Comparison of ENCODE assay signal across 12 cellular contexts in genomic region chr3:58102976-58103447, GRCh38.
A peak's percentile ranks its signal among the peaks of the same experiment; 100 is the strongest.
DNase-seq lines count a peak whose midpoint lies in the region; ATAC-seq and TF ChIP-seq lines count a peak whose summit lies in the region.
"Had no signal": no experiment of that assay in that cellular context is flagged by ENCODE, and none has a peak within 500 bp of the region (broad histone marks: within the 10 kb centered on the region; RNA-seq: fewer than 3 reads in every experiment).

No MANE protein-coding gene starts in this region.

- H3F3A ChIP-seq in smooth muscle cell (ENCODE audit: low read depth) = no peaks in the 10 kb centered on the region

- intact Hi-C loops in cardiac septum (cut with DNase I) = no loop called here

- H3K4me1 ChIP-seq in H9 (ENCODE audit: insufficient read depth, low read length) = no peaks in the 10 kb centered on the region
- H3K4me1 ChIP-seq in esophagus (ENCODE audit: control insufficient read depth in 2 of 2, insufficient read depth in 2 of 2, low read length in 1 of 2) = peaks cover 0 to 17% of the 10 kb centered on the region in 2 donors
- peaks cover 4% of the 10 kb centered on the region for H3K4me1 ChIP-seq in mesenchymal stem cell (ENCODE audit: control insufficient read depth, insufficient read depth, low read depth, low read length)
- H3K4me1 ChIP-seq in smooth muscle cell (ENCODE audit: low read depth) = no peaks in the 10 kb centered on the region

- H3K4me3 ChIP-seq in esophagus (ENCODE audit: low read depth in 1 of 2, low read length in 2 of 2) (no peak overlapping the region), mesenchymal stem cell (ENCODE audit: insufficient read depth in 1 of 2, low read depth in 1 of 2, low read length in 2 of 2) (no peak overlapping the region), smooth muscle cell (no peak overlapping the region)

- H3K79me1 ChIP-seq in H9 (ENCODE audit: insufficient read depth, low read depth, low read length, poor library complexity, severe bottlenecking) = no peaks in the 10 kb centered on the region
- peaks cover 26% of the 10 kb centered on the region for H3K79me1 ChIP-seq in mesenchymal stem cell (replicated peaks; ENCODE audit: low read length, poor library complexity, severe bottlenecking)

- no peak overlapping the region for H3K4me3 Mint-ChIP-seq in H9
- H3K4me3 Mint-ChIP-seq: T-helper 1 cell treated with Interleukin-12 subunit alpha and Interleukin-12 subunit beta and Interleukin-4 antibody, amounts not matched to agents 30 μg/mL and 1 μg/mL, for 36 hours had no signal

- H3K27ac ChIP-seq in H9 (ENCODE audit: insufficient read length, low read depth, low read length) (no peak overlapping the region), esophagus (ENCODE audit: low read depth in 2 of 2, low read length in 1 of 2) (peak overlapping the region; percentile 82 to 83), mesenchymal stem cell (ENCODE audit: low read length, poor library complexity, severe bottlenecking) (peak overlapping the region; percentile 17), smooth muscle cell (ENCODE audit: low read depth) (peak overlapping the region; percentile 40)

- H2BK15ac ChIP-seq in H9 (ENCODE audit: low read depth, low read length) (no peak overlapping the region), mesenchymal stem cell (ENCODE audit: low read depth, poor library complexity, severe bottlenecking) (no peak overlapping the region)

- H3K23ac ChIP-seq in H9 (ENCODE audit: insufficient read length, low read depth, low read length) (no peak overlapping the region), mesenchymal stem cell (ENCODE audit: low read length in 2 of 2) (no peak overlapping the region)

- H4K20me1 ChIP-seq in H9 (ENCODE audit: control insufficient read depth, insufficient read depth, insufficient read length) (no peaks in the 10 kb centered on the region), smooth muscle cell (ENCODE audit: low read depth) (peaks cover 11% of the 10 kb centered on the region)

- H3K14ac ChIP-seq in H9 (ENCODE audit: insufficient read depth, low read length) (no peak overlapping the region), mesenchymal stem cell (ENCODE audit: low read length in 2 of 2) (no peak overlapping the region)

- H3K27me3 ChIP-seq in H9 (ENCODE audit: insufficient read depth, low read length) = no peaks in the 10 kb centered on the region
- H3K27me3 ChIP-seq in esophagus (ENCODE audit: control insufficient read depth in 1 of 2, insufficient read depth in 2 of 2, low read length in 2 of 2) = no peaks in the 10 kb centered on the region
- H3K27me3 ChIP-seq in mesenchymal stem cell (ENCODE audit: control insufficient read depth in 1 of 2, insufficient read depth in 1 of 2, low read length in 2 of 2) = no peaks in the 10 kb centered on the region
- no peaks in the 10 kb centered on the region for H3K27me3 ChIP-seq in smooth muscle cell (ENCODE audit: low read depth)

- H3K4ac ChIP-seq in H9 (ENCODE audit: low read depth, low read length) = no peak overlapping the region
- H3K4ac ChIP-seq in mesenchymal stem cell (ENCODE audit: low read depth in 1 of 2, low read length in 2 of 2) = no peak overlapping the region

- no peak overlapping the region for H3K4me2 ChIP-seq in H9 (ENCODE audit: insufficient read depth, insufficient read length, low read length)
- no peak overlapping the region for H3K4me2 ChIP-seq in mesenchymal stem cell (ENCODE audit: low read length, poor library complexity, severe bottlenecking)
- H3K4me2 ChIP-seq in smooth muscle cell = no peak overlapping the region

- H2AFZ ChIP-seq in H9 (ENCODE audit: low read length) (no peak overlapping the region), mesenchymal stem cell (ENCODE audit: low read depth, low read length) (no peak overlapping the region), smooth muscle cell (ENCODE audit: low read depth) (no peak overlapping the region)

- no peaks in the 10 kb centered on the region for H3K23me2 ChIP-seq in H9 (ENCODE audit: insufficient read length, low read depth, low read length, poor library complexity, severe bottlenecking)

- H3K36me3 ChIP-seq in esophagus (ENCODE audit: control insufficient read depth in 2 of 2, insufficient read depth in 2 of 2, low read length in 1 of 2) = peaks cover 6 to 22% of the 10 kb centered on the region in 2 donors
- peaks cover 56 to 92% of the 10 kb centered on the region in 2 experiments for H3K36me3 ChIP-seq in mesenchymal stem cell (ENCODE audit: control insufficient read depth in 1 of 2, insufficient read depth in 2 of 2, low read depth in 1 of 2, low read length in 2 of 2)
- H3K36me3 ChIP-seq in smooth muscle cell (ENCODE audit: low read depth) = peaks cover 15% of the 10 kb centered on the region

- H3K27ac Mint-ChIP-seq in H9 = no peak overlapping the region; a peak in 1 of 7 replicates
- H3K27ac Mint-ChIP-seq: activated naive CD8-positive, alpha-beta T cell treated with anti-CD3 and anti-CD28 coated beads, Interleukin-2, amount 10 ng/mL, durations not matched to agents 7 days and 5 days; T-helper 1 cell treated with Interleukin-12 subunit alpha and Interleukin-12 subunit beta and Interleukin-4 antibody, amounts not matched to agents 30 μg/mL and 1 μg/mL, for 36 hours had no signal

- H4K5ac ChIP-seq in H9 (ENCODE audit: insufficient read length, low read depth, low read length) = no peak overlapping the region

- TF ChIP-seq CTCF in H9 (conservative IDR thresholded peaks at IDR 0.05) = no peak
- TF ChIP-seq CTCF in smooth muscle cell (IDR thresholded peaks at IDR 0.05; ENCODE audit: borderline replicate concordance, insufficient read depth, poor library complexity, severe bottlenecking) = no peak

- DNase-seq in H9 (no peak), mesenchymal stem cell (no peak), smooth muscle cell (lab: John Stamatoyannopoulos, UW; ENCODE audit: unreplicated experiment) (no peak), cardiac septum (ENCODE audit: low spot score) (no peak), NCI-H2107 treated with DMSO at 0.1 percent for 48 hours (lab: John Stamatoyannopoulos, UW; ENCODE audit: unreplicated experiment) (no peak), anterior cingulate cortex (lab: John Stamatoyannopoulos, UW) (no peak)
- DNase-seq: activated CD4-positive, alpha-beta T cell treated with anti-CD3 and anti-CD28 coated beads for 1 hour; activated naive CD8-positive, alpha-beta T cell treated with anti-CD3 and anti-CD28 coated beads, Interleukin-2, amount 10 ng/mL, durations not matched to agents 7 days and 5 days; NCI-H2029 had no signal

- H4K8ac ChIP-seq in H9 (replicated peaks; ENCODE audit: insufficient read length, low read depth, low read length) (peak overlapping the region; percentile 48), mesenchymal stem cell (ENCODE audit: low read length) (no peak overlapping the region)

- H3K9ac ChIP-seq in H9 (ENCODE audit: extremely low read depth, insufficient read length, low read length) (no peak overlapping the region), mesenchymal stem cell (ENCODE audit: low read length) (no peak overlapping the region), smooth muscle cell (ENCODE audit: low read depth) (no peak overlapping the region)

- H2BK5ac ChIP-seq in H9 (ENCODE audit: insufficient read length, low read length) (no peak overlapping the region), mesenchymal stem cell (ENCODE audit: low read depth, low read length, poor library complexity, severe bottlenecking) (no peak overlapping the region)

- H4K91ac ChIP-seq in H9 (ENCODE audit: insufficient read length, low read depth, low read length) = no peak overlapping the region
- no peak overlapping the region for H4K91ac ChIP-seq in mesenchymal stem cell (ENCODE audit: low read length)

- H3T11ph ChIP-seq in H9 (ENCODE audit: low read length) = no peak overlapping the region

- H3K18ac ChIP-seq in H9 (ENCODE audit: insufficient read length, low read depth, low read length) = no peak overlapping the region
- no peak overlapping the region for H3K18ac ChIP-seq in mesenchymal stem cell (ENCODE audit: low read depth in 1 of 2, low read length in 2 of 2)

- no peak for ATAC-seq in GM21717 (IDR thresholded peaks at IDR 0.05; ENCODE audit: unreplicated experiment)

- no CpG with 5 or more reads among the region's 10 CpGs for WGBS in H9 (ENCODE audit: extremely low coverage, insufficient read length, low lambda C conversion rate)
- 46 to 48% methylated on average over 10 of the region's 10 CpGs for WGBS in esophagus, 2 donors
- WGBS in mesenchymal stem cell = 97% methylated on average over 10 of the region's 10 CpGs
- 89% methylated on average over 10 of the region's 10 CpGs for WGBS in smooth muscle cell (ENCODE audit: low lambda C conversion rate)

- H2BK20ac ChIP-seq in H9 (ENCODE audit: low read depth, low read length, poor library complexity, severe bottlenecking) = no peak overlapping the region

- no peaks in the 10 kb centered on the region for H3K27me3 Mint-ChIP-seq in H9 (ENCODE audit: low read depth)
- H3K27me3 Mint-ChIP-seq: activated naive CD8-positive, alpha-beta T cell treated with anti-CD3 and anti-CD28 coated beads, Interleukin-2, amount 10 ng/mL, durations not matched to agents 7 days and 5 days had no signal

- H2BK12ac ChIP-seq in H9 (ENCODE audit: insufficient read length, low read depth, low read length) (no peak overlapping the region), mesenchymal stem cell (ENCODE audit: low read length in 2 of 2) (no peak overlapping the region)

- no peak overlapping the region for H3K56ac ChIP-seq in H9 (ENCODE audit: insufficient read length, low read depth, low read length)

- no peaks in the 10 kb centered on the region for H3K4me1 Mint-ChIP-seq in H9

- peaks cover 23 to 84% (median 79%) of the 10 kb centered on the region in 3 experiments for H3K36me3 Mint-ChIP-seq in H9 (ENCODE audit: insufficient read depth in 1 of 3, low read depth in 3 of 3)

- H2BK120ac ChIP-seq in H9 (ENCODE audit: low read depth, low read length, poor library complexity, severe bottlenecking) = no peak overlapping the region
- no peak overlapping the region for H2BK120ac ChIP-seq in mesenchymal stem cell (ENCODE audit: low read depth, low read length)

- no peak overlapping the region for H2AK5ac ChIP-seq in H9 (ENCODE audit: insufficient read length, low read length)
- no peak overlapping the region for H2AK5ac ChIP-seq in mesenchymal stem cell (ENCODE audit: low read length, severe bottlenecking)

- H3K9me3 ChIP-seq in H9 (ENCODE audit: control insufficient read depth, low read depth, low read length) (no peaks in the 10 kb centered on the region), esophagus (ENCODE audit: control insufficient read depth in 2 of 2, insufficient read depth in 1 of 2, low read depth in 1 of 2, low read length in 1 of 2) (no peaks in the 10 kb centered on the region), mesenchymal stem cell (ENCODE audit: control insufficient read depth, low read length) (no peaks in the 10 kb centered on the region), smooth muscle cell (replicated peaks; ENCODE audit: low read depth) (no peaks in the 10 kb centered on the region)

- no peaks in the 10 kb centered on the region for H3K9me3 Mint-ChIP-seq in H9
- H3K9me3 Mint-ChIP-seq: activated naive CD8-positive, alpha-beta T cell treated with anti-CD3 and anti-CD28 coated beads, Interleukin-2, amount 10 ng/mL, durations not matched to agents 7 days and 5 days; T-helper 1 cell treated with Interleukin-12 subunit alpha and Interleukin-12 subunit beta and Interleukin-4 antibody, amounts not matched to agents 30 μg/mL and 1 μg/mL, for 36 hours had no signal

- H3K79me2 ChIP-seq in H9 (ENCODE audit: insufficient read depth, low read length) (no peaks in the 10 kb centered on the region), smooth muscle cell (ENCODE audit: low read depth) (peaks cover 5% of the 10 kb centered on the region)
